8 cellular contexts compared by ENCODE assay signal in genomic region chr6:36028887-36029324, GRCh38. TPM values are rescaled to one million over a fixed set of nuclear protein-coding genes. Genes with fewer than 3 reads are reported as not detected.
DNase-seq lines count a peak whose midpoint lies in the region; ATAC-seq lines count a peak whose summit lies in the region.

No MANE protein-coding gene starts in this region.

- H3K9ac ChIP-seq in mesenchymal stem cell (ENCODE audit: low read length): peak overlapping the region; percentile 97

- DNase-seq in NCI-H345 (lab: John Stamatoyannopoulos, UW) (peak; percentile 41), NCI-H345 treated with DMSO at 0.1 percent for 48 hours (lab: John Stamatoyannopoulos, UW; ENCODE audit: unreplicated experiment) (no peak), NCI-H82 treated with DMSO at 0.1 percent for 48 hours (lab: John Stamatoyannopoulos, UW; ENCODE audit: unreplicated experiment) (peak; percentile 11), mesenchymal stem cell (peak; percentile 84)
- DNase-seq in activated CD8-positive, alpha-beta memory T cell treated with anti-CD3 and anti-CD28 coated beads for 24 hours: peak; percentile 80
- peak; percentile 55 to 59 (median 57) for DNase-seq in effector memory CD8-positive, alpha-beta T cell
- peak; percentile 51 to 59 (median 58) for DNase-seq in stimulated activated CD4-positive, alpha-beta T cell treated with anti-CD3 and anti-CD28 coated beads, TNF-alpha, amount 100 ng/mL, for 4 hours (ENCODE audit: low read depth in 3 of 3)

- peak overlapping the region; percentile 84 to 95 for H3K27ac Mint-ChIP-seq in effector memory CD8-positive, alpha-beta T cell

- peak overlapping the region; percentile 21 for H2BK120ac ChIP-seq in mesenchymal stem cell (ENCODE audit: low read depth, low read length)

- peak overlapping the region; percentile 75 for H3K27ac ChIP-seq in mesenchymal stem cell (ENCODE audit: low read length, poor library complexity, severe bottlenecking)

- no peak overlapping the region for H2AFZ ChIP-seq in mesenchymal stem cell (ENCODE audit: low read depth, low read length)

- H3K14ac ChIP-seq in mesenchymal stem cell (ENCODE audit: low read length in 2 of 2): no peak overlapping the region

- no peak overlapping the region for H3K23ac ChIP-seq in mesenchymal stem cell (ENCODE audit: low read length in 2 of 2)

- peak; percentile 40 for ATAC-seq in effector memory CD8-positive, alpha-beta T cell (replicated peaks)
- no peak for ATAC-seq in HG02852 (IDR thresholded peaks at IDR 0.05; ENCODE audit: unreplicated experiment)

- H2BK15ac ChIP-seq in mesenchymal stem cell (ENCODE audit: low read depth, poor library complexity, severe bottlenecking): no peak overlapping the region

- peak overlapping the region; percentile 85 to 93 for H3K4me3 Mint-ChIP-seq in effector memory CD8-positive, alpha-beta T cell

- no peak overlapping the region for H4K8ac ChIP-seq in mesenchymal stem cell (ENCODE audit: low read length)

- peaks cover 16% of the 10 kb centered on the region for H3K36me3 Mint-ChIP-seq in effector memory CD8-positive, alpha-beta T cell (ENCODE audit: insufficient read depth)

- under 1% methylated on average over 13 of the region's 13 CpGs for WGBS in mesenchymal stem cell

- no peaks in the 10 kb centered on the region for H3K79me1 ChIP-seq in mesenchymal stem cell (replicated peaks; ENCODE audit: low read length, poor library complexity, severe bottlenecking)

- peaks cover 33 to 44% of the 10 kb centered on the region in 2 donors for H3K4me1 Mint-ChIP-seq in effector memory CD8-positive, alpha-beta T cell (ENCODE audit: low read depth in 2 of 2)

- no peak overlapping the region for H3K4ac ChIP-seq in mesenchymal stem cell (ENCODE audit: low read depth in 1 of 2, low read length in 2 of 2)

- H4K91ac ChIP-seq in mesenchymal stem cell (ENCODE audit: low read length): no peak overlapping the region

- peak overlapping the region in 1 of 2 experiments; percentile 86 for H3K18ac ChIP-seq in mesenchymal stem cell (ENCODE audit: low read depth in 1 of 2, low read length in 2 of 2)

- no peaks in the 10 kb centered on the region for H3K9me3 Mint-ChIP-seq in effector memory CD8-positive, alpha-beta T cell

- H3K9me3 ChIP-seq in mesenchymal stem cell (ENCODE audit: control insufficient read depth, low read length): no peaks in the 10 kb centered on the region

- H2AK5ac ChIP-seq in mesenchymal stem cell (ENCODE audit: low read length, severe bottlenecking): no peak overlapping the region

- H3K4me2 ChIP-seq in mesenchymal stem cell (ENCODE audit: low read length, poor library complexity, severe bottlenecking): peak overlapping the region; percentile 81

- H3K36me3 ChIP-seq in mesenchymal stem cell (ENCODE audit: control insufficient read depth in 1 of 2, insufficient read depth in 2 of 2, low read depth in 1 of 2, low read length in 2 of 2): no peaks in the 10 kb centered on the region

- no peaks in the 10 kb centered on the region for H3K27me3 ChIP-seq in mesenchymal stem cell (ENCODE audit: control insufficient read depth in 1 of 2, insufficient read depth in 1 of 2, low read length in 2 of 2)

- H2BK5ac ChIP-seq in mesenchymal stem cell (ENCODE audit: low read depth, low read length, poor library complexity, severe bottlenecking): no peak overlapping the region

- H3K4me1 ChIP-seq in mesenchymal stem cell (ENCODE audit: control insufficient read depth, insufficient read depth, low read depth, low read length): peaks cover 5% of the 10 kb centered on the region

- H3K4me3 ChIP-seq in mesenchymal stem cell (ENCODE audit: insufficient read depth in 1 of 2, low read depth in 1 of 2, low read length in 2 of 2): peak overlapping the region; percentile 91 to 99

- H2BK12ac ChIP-seq in mesenchymal stem cell (ENCODE audit: low read length in 2 of 2): no peak overlapping the region

- H3K27me3 Mint-ChIP-seq in effector memory CD8-positive, alpha-beta T cell: peaks cover 13 to 20% of the 10 kb centered on the region in 2 donors

RNA-seq across cellular contexts. Expression of gene MAPK14, which starts 1.3 kb away (rescaled TPM):
- polyA plus RNA-seq in mesenchymal stem cell (2013, experiment 1 of 2): 22.9 TPM
- polyA plus RNA-seq in mesenchymal stem cell (2013, experiment 2 of 2): 23.1 TPM

RNA-seq across cellular contexts. Expression of gene SLC26A8, which starts 4.5 kb away (rescaled TPM):
- not detected for polyA plus RNA-seq in mesenchymal stem cell (2013, experiment 1 of 2)
- polyA plus RNA-seq in mesenchymal stem cell (2013, experiment 2 of 2): not detected
